8 cellular contexts compared by ENCODE assay signal in the genomic region with DNA sequence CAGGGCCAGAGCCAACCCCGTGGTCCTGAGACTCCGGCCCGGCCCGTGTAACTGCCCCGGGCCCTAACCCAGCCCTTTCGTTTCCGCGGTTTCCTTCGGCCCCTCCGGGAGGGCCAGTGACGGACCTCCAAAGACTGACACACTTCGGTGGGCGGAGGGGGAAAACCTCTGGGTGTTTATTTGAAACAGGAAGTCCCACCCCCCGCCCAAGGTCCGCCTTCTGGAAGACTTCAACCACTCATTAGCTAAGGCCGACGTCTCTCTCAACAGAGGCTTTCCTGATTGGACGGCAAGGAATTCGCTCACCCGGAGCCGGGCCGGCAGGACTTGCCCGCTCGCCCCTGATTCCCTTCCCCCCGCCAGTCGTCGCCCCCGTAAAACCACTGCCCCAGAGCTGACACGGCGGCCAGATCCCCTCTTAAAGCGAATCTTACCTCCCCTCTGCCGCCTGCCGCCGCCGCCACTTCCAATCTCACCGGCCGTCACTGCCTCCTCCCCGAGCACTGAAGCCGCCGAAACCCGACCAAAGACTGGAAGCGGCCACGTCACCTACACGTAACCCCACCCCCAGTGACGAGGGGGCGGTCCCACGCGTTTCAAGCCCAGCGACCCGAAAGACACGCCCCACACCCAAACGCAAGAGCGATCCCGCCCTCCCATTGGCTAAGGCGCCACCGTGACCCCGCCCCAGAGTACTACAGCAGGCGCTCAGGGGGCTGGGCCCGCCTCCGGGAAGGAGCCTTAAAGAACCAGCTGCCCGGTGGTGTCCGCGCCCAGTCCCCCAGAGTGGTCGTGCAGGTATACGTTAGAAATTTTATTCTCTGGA. TPM values are rescaled to one million over a fixed set of nuclear protein-coding genes. Genes with fewer than 3 reads are reported as not detected.
DNase-seq lines count a peak whose midpoint lies in the region; ATAC-seq and TF ChIP-seq lines count a peak whose summit lies in the region.

A gene with protein sequence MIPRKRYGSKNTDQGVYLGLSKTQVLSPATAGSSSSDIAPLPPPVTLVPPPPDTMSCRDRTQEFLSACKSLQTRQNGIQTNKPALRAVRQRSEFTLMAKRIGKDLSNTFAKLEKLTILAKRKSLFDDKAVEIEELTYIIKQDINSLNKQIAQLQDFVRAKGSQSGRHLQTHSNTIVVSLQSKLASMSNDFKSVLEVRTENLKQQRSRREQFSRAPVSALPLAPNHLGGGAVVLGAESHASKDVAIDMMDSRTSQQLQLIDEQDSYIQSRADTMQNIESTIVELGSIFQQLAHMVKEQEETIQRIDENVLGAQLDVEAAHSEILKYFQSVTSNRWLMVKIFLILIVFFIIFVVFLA (minus strand): TSS at position 532 of the 826 bp plus-strand sequence. CDS start 808 bp downstream, outside the sequence.

- H3K4me1 ChIP-seq in left lung = peaks cover 8 to 59% of the 10 kb centered on the region in 2 donors

- H3K9me3 ChIP-seq in left lung = no peaks in the 10 kb centered on the region

- H3K27ac Mint-ChIP-seq in dendritic cell treated with granulocyte-macrophage colony-stimulating factor and Interleukin-4, amounts not matched to agents 40 ng/mL and 50 ng/mL, for 4 days = peak within 1 kb of the TSS; percentile 94

- H3K27me3 ChIP-seq in left lung = no peaks in the 10 kb centered on the region

- intact Hi-C loops in dendritic cell treated with granulocyte-macrophage colony-stimulating factor and Interleukin-4, amounts not matched to agents 40 ng/mL and 50 ng/mL, for 4 days (cut with micrococcal nuclease) = loop anchor here (1.0 to 2.0 kb wide), 3 partner anchors 8 to 45 kb away; a partner anchor contains a TSS
- intact Hi-C loops in left lung (cut with DNase I) = no loop called here

- H3K27me3 Mint-ChIP-seq in dendritic cell treated with granulocyte-macrophage colony-stimulating factor and Interleukin-4, amounts not matched to agents 40 ng/mL and 50 ng/mL, for 4 days = no peaks in the 10 kb centered on the region

- no peak for TF ChIP-seq CTCF in C4-2B (conservative IDR thresholded peaks at IDR 0.05)
- TF ChIP-seq CTCF in left lung (IDR thresholded peaks at IDR 0.05) = no peak

- H3K4me3 ChIP-seq in left lung = peak within 1 kb of the TSS; percentile 83 to 91

- peak within 1 kb of the TSS; percentile 73 for H3K27ac ChIP-seq in C4-2B
- H3K27ac ChIP-seq in left lung = peak within 1 kb of the TSS; percentile 90 to 92

- H3K36me3 Mint-ChIP-seq in dendritic cell treated with granulocyte-macrophage colony-stimulating factor and Interleukin-4, amounts not matched to agents 40 ng/mL and 50 ng/mL, for 4 days (ENCODE audit: low read depth) = peaks cover 89% of the 10 kb centered on the region

- ATAC-seq in GM19395 (IDR thresholded peaks at IDR 0.05; ENCODE audit: unreplicated experiment) = peak; percentile 77
- peak; percentile 76 for ATAC-seq in HG03565 (IDR thresholded peaks at IDR 0.05; ENCODE audit: unreplicated experiment)
- peak; percentile 99 for ATAC-seq in left lung

- peak within 1 kb of the TSS; percentile 95 for H3K4me3 Mint-ChIP-seq in dendritic cell treated with granulocyte-macrophage colony-stimulating factor and Interleukin-4, amounts not matched to agents 40 ng/mL and 50 ng/mL, for 4 days

- H3K36me3 ChIP-seq in left lung = peaks cover 0 to 62% of the 10 kb centered on the region in 2 donors

- peaks cover 53% of the 10 kb centered on the region for H3K4me1 Mint-ChIP-seq in dendritic cell treated with granulocyte-macrophage colony-stimulating factor and Interleukin-4, amounts not matched to agents 40 ng/mL and 50 ng/mL, for 4 days (ENCODE audit: low read depth)

- H3K9me3 Mint-ChIP-seq in dendritic cell treated with granulocyte-macrophage colony-stimulating factor and Interleukin-4, amounts not matched to agents 40 ng/mL and 50 ng/mL, for 4 days = no peaks in the 10 kb centered on the region

- DNase-seq in NCI-H774 (lab: John Stamatoyannopoulos, UW) (peak; percentile 97), left lung (peak; percentile 99)
- DNase-seq in activated CD4-positive, alpha-beta T cell treated with anti-CD3 and anti-CD28 coated beads, Interleukin-2, amount 50 U/mL, for 4 hours = peak; percentile 99
- DNase-seq in stimulated activated CD4-positive, alpha-beta T cell treated with anti-CD3 and anti-CD28 coated beads, Interleukin-2, amount 100 ng/mL, for 48 hours = peak; percentile 98 to 99

RNA-seq across cellular contexts. Expression of the gene that starts here (rescaled TPM):
- total RNA-seq in left lung = 10 to 100 TPM; 38.9 to 40.5 TPM

Comparison
In these comparisons a context has a peak if more than half of its experiments do, and no peak if none do; other contexts are left out.
1. Peak in every context shown above with its lines: DNase-seq, ATAC-seq, H3K4me3 ChIP-seq and H3K27ac ChIP-seq.